Comparison of ENCODE assay signal across 8 cellular contexts in genomic region chr15:79028411-79028964, GRCh38.
DNase-seq lines count a peak whose midpoint lies in the region; ATAC-seq and TF ChIP-seq lines count a peak whose summit lies in the region.

No MANE protein-coding gene starts in this region.

- no peaks in the 10 kb centered on the region for H3K36me3 ChIP-seq in cardiac muscle cell
- no peaks in the 10 kb centered on the region for H3K36me3 ChIP-seq in right atrium auricular region

- no peaks in the 10 kb centered on the region for H3K9me3 ChIP-seq in cardiac muscle cell (ENCODE audit: low read depth)
- H3K9me3 ChIP-seq in right atrium auricular region = no peaks in the 10 kb centered on the region

- intact Hi-C loops in Right ventricle myocardium superior (cut with DNase I) = loop anchor here (1.0 kb wide), 1 partner anchor 156 kb away; no protein-coding TSS in a partner anchor

- peaks cover 6 to 11% of the 10 kb centered on the region in 2 donors for H3K9me3 Mint-ChIP-seq in activated T-cell treated with anti-CD3 and anti-CD28 coated beads, Interleukin-2, amount 50 U/mL, for 72 hours

- no peaks in the 10 kb centered on the region for H3K4me1 Mint-ChIP-seq in activated T-cell treated with anti-CD3 and anti-CD28 coated beads, Interleukin-2, amount 50 U/mL, for 72 hours (ENCODE audit: low read depth)

- H3K4me3 Mint-ChIP-seq in activated T-cell treated with anti-CD3 and anti-CD28 coated beads, Interleukin-2, amount 50 U/mL, for 72 hours = no peak overlapping the region

- no peaks in the 10 kb centered on the region for H3K27me3 ChIP-seq in cardiac muscle cell
- H3K27me3 ChIP-seq in right atrium auricular region = no peaks in the 10 kb centered on the region

- ATAC-seq in Right ventricle myocardium superior (ENCODE audit: poor library complexity) = no peak
- ATAC-seq in activated T-cell treated with anti-CD3 and anti-CD28 coated beads, Interleukin-2, amount 50 U/mL, for 72 hours (replicated peaks in 1 of 2) = no peak
- no peak for ATAC-seq in GM19023 (IDR thresholded peaks at IDR 0.05; ENCODE audit: unreplicated experiment)
- no peak for ATAC-seq in GM21529 (IDR thresholded peaks at IDR 0.05; ENCODE audit: unreplicated experiment)

- H3K4me1 ChIP-seq in cardiac muscle cell (ENCODE audit: low read depth) = no peaks in the 10 kb centered on the region
- no peaks in the 10 kb centered on the region for H3K4me1 ChIP-seq in right atrium auricular region

- H3K36me3 Mint-ChIP-seq in activated T-cell treated with anti-CD3 and anti-CD28 coated beads, Interleukin-2, amount 50 U/mL, for 72 hours (ENCODE audit: insufficient read depth in 2 of 2) = peaks cover 0 to 8% of the 10 kb centered on the region in 2 donors

- DNase-seq in cardiac muscle cell (ENCODE audit: low read depth in 1 of 2, low spot score in 1 of 2) (peak; percentile 56), Right ventricle myocardium superior (no peak), NB4 (ENCODE audit: low read depth) (peak; percentile 66), right atrium auricular region (ENCODE audit: low spot score) (no peak)
- peak; percentile 36 to 51 for DNase-seq in activated T-cell treated with anti-CD3 and anti-CD28 coated beads, Interleukin-2, amount 50 U/mL, for 72 hours
- DNase-seq in stimulated activated CD4-positive, alpha-beta T cell treated with anti-CD3 and anti-CD28 coated beads, Interleukin-2, amount 100 ng/mL, for 48 hours = peak; percentile 44

- TF ChIP-seq CTCF in cardiac muscle cell (IDR thresholded peaks at IDR 0.05; ENCODE audit: low read depth, low read length) (peak; percentile 86), NB4 (IDR thresholded peaks at IDR 0.05; ENCODE audit: low read depth, low read length) (peak; percentile 96), right atrium auricular region (IDR thresholded peaks at IDR 0.05) (peak; percentile 76 to 87)

- no peaks in the 10 kb centered on the region for H3K27me3 Mint-ChIP-seq in activated T-cell treated with anti-CD3 and anti-CD28 coated beads, Interleukin-2, amount 50 U/mL, for 72 hours (ENCODE audit: low read depth)

- H3K27ac Mint-ChIP-seq in activated T-cell treated with anti-CD3 and anti-CD28 coated beads, Interleukin-2, amount 50 U/mL, for 72 hours = no peak overlapping the region

- H3K4me3 ChIP-seq in cardiac muscle cell = no peak overlapping the region
- H3K4me3 ChIP-seq in NB4 (ENCODE audit: low read depth, low read length) = no peak overlapping the region
- H3K4me3 ChIP-seq in right atrium auricular region = no peak overlapping the region

- no peak for TF ChIP-seq POLR2A in NB4 (IDR thresholded peaks at IDR 0.05; ENCODE audit: extremely low read depth, insufficient read length)

- H3K27ac ChIP-seq in cardiac muscle cell = no peak overlapping the region
- no peak overlapping the region for H3K27ac ChIP-seq in right atrium auricular region

Comparison
In these comparisons a context has a peak if more than half of its experiments do, and no peak if none do; other contexts are left out.
1. DNase-seq: peak in cardiac muscle cell (2 of 2), NB4 (single experiment), activated T-cell treated with anti-CD3 and anti-CD28 coated beads, Interleukin-2, amount 50 U/mL, for 72 hours (2 of 2) and stimulated activated CD4-positive, alpha-beta T cell treated with anti-CD3 and anti-CD28 coated beads, Interleukin-2, amount 100 ng/mL, for 48 hours (2 of 2); none in Right ventricle myocardium superior (single experiment) and right atrium auricular region (single experiment).
2. Peak in every context shown above with its lines, with median percentiles within 50 percentile points of each other: CTCF ChIP-seq.